ENCODE assay signal across 26 cellular contexts in the genomic region with DNA sequence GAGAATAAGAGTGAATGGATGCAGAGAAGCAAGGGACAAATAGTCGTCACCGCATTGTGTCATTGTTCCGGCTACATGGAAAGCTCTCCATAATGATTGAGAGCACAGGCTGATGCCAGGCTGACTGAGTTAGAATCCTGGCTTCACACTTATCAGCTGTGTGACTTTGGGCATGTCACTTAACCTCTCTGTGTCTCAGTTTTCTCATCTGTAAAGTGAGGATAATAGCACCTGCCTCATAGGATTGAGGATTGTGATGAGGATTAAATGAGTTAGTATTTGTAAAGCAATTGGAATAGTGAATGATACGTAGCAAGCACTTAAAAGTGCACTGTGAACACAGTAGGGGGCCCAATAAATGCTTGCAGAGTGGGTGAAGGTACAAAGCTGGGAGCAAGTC.
"Had no signal": no experiment of that assay in that cellular context is flagged by ENCODE, and none has a peak within 500 bp of the region (broad histone marks: within the 10 kb centered on the region; RNA-seq: fewer than 3 reads in every experiment).

No MANE protein-coding gene starts in this region.

- H2AFZ ChIP-seq: hepatocyte, parathyroid adenoma had no signal

- H3K4me1 ChIP-seq: esophagus muscularis mucosa, foreskin keratinocyte, gastroesophageal sphincter, heart left ventricle, left lung, neural progenitor cell, prostate gland, right atrium auricular region, thyroid gland, vagina had no signal

- H3K27ac ChIP-seq: esophagus muscularis mucosa, foreskin keratinocyte, gastroesophageal sphincter, heart left ventricle, hepatocyte, left lung, neural progenitor cell, parathyroid adenoma, prostate gland, right atrium auricular region, thyroid gland, vagina had no signal

- H3K36me3 ChIP-seq: esophagus muscularis mucosa, gastroesophageal sphincter, heart left ventricle, left lung, neural progenitor cell, prostate gland, right atrium auricular region, thyroid gland, vagina had no signal

- FAIRE-seq: endothelial cell of umbilical vein, islet of Langerhans had no signal

- ATAC-seq: foreskin keratinocyte; gastroesophageal sphincter; heart left ventricle; left cardiac atrium; left lung; naive thymus-derived CD4-positive, alpha-beta T cell; sciatic nerve; stimulated activated naive CD8-positive, alpha-beta T cell treated with anti-CD3 and anti-CD28 coated beads, Interleukin-15, amount 100 ng/mL, for 72 hours had no signal

- H3K9me3 ChIP-seq: left lung, prostate gland, right atrium auricular region, thyroid gland, vagina had no signal

- H3K9ac ChIP-seq: neural progenitor cell, parathyroid adenoma had no signal

- H3K27me3 ChIP-seq: hepatocyte, neural progenitor cell, right atrium auricular region, thyroid gland, vagina had no signal

- DNase-seq: effector CD8-positive, alpha-beta T cell; foreskin keratinocyte; heart left ventricle; left cardiac atrium; left lung; mesenchymal stem cell; naive thymus-derived CD4-positive, alpha-beta T cell; stimulated activated CD4-positive, alpha-beta T cell treated with anti-CD3 and anti-CD28 coated beads, Interleukin-12 subunit alpha, Interleukin-12 subunit beta, amount 100 ng/mL, for 4 hours; stimulated activated CD4-positive, alpha-beta T cell treated with anti-CD3 and anti-CD28 coated beads, Interleukin-1b, Interleukin-23, amount 100 ng/mL, for 48 hours; stimulated activated CD4-positive, alpha-beta T cell treated with anti-CD3 and anti-CD28 coated beads, Interleukin-4, amount 100 ng/mL, for 1 hour; stimulated activated CD8-positive, alpha-beta memory T cell treated with anti-CD3 and anti-CD28 coated beads, Interleukin-4, amount 100 ng/mL, for 48 hours; stimulated activated naive CD4-positive, alpha-beta T cell; stimulated activated naive CD8-positive, alpha-beta T cell treated with anti-CD3 and anti-CD28 coated beads, Interleukin-15, amount 100 ng/mL, for 72 hours; thyroid gland had no signal

- H3K4me2 ChIP-seq: hepatocyte, neural progenitor cell, smooth muscle cell had no signal

- H3K79me2 ChIP-seq: hepatocyte, parathyroid adenoma had no signal

- H3K4me3 ChIP-seq: esophagus muscularis mucosa, gastroesophageal sphincter, heart left ventricle, hepatocyte, left lung, neural progenitor cell, prostate gland, right atrium auricular region, smooth muscle cell, thyroid gland, vagina had no signal
